Comparison of ENCODE assay signal across 2 cellular contexts in genomic region chr22:26748845-26749244, GRCh38.
TF ChIP-seq lines count a peak whose summit lies in the region.

No MANE protein-coding gene starts in this region.

TF ChIP-seq in IMR-90, 13 proteins besides CTCF, POLR2A, EP300 and RAD21:
- TF ChIP-seq ELK1 (IDR thresholded peaks at IDR 0.05; ENCODE audit: borderline replicate concordance, low read depth, low read length) (no peak), RCOR1 (IDR thresholded peaks at IDR 0.05; ENCODE audit: insufficient replicate concordance, low read length) (no peak), CEBPB (IDR thresholded peaks at IDR 0.05; ENCODE audit: low read depth, low read length) (no peak), MAFK (IDR thresholded peaks at IDR 0.05; ENCODE audit: low read depth, low read length) (no peak), CHD1 (IDR thresholded peaks at IDR 0.05; ENCODE audit: low read depth, low read length) (no peak), RFX5 (IDR thresholded peaks at IDR 0.05; ENCODE audit: low read depth, low read length) (no peak), BHLHE40 (IDR thresholded peaks at IDR 0.05; ENCODE audit: low read depth, low read length) (no peak), FOS (IDR thresholded peaks at IDR 0.05; ENCODE audit: low read depth, low read length) (no peak), NFE2L2 (IDR thresholded peaks at IDR 0.05; ENCODE audit: low read depth, low read length) (no peak), USF2 (IDR thresholded peaks at IDR 0.05; ENCODE audit: low read depth, low read length) (no peak), MAZ (IDR thresholded peaks at IDR 0.05; ENCODE audit: borderline replicate concordance, low read depth, low read length) (no peak), MXI1 (IDR thresholded peaks at IDR 0.05; ENCODE audit: borderline replicate concordance, low read depth, low read length) (no peak), SMC3 (IDR thresholded peaks at IDR 0.05; ENCODE audit: low read depth, low read length) (no peak)

TF ChIP-seq in H1, 55 proteins besides CTCF, POLR2A, EP300 and RAD21:
- TF ChIP-seq CHD2 (IDR thresholded peaks at IDR 0.05; ENCODE audit: low read length) (no peak), YY1 (IDR thresholded peaks at IDR 0.05; ENCODE audit: low read depth, low read length) (no peak), CBX5 (IDR thresholded peaks at IDR 0.05; ENCODE audit: low read depth, low read length) (no peak), RXRA (IDR thresholded peaks at IDR 0.05; ENCODE audit: insufficient read depth, low read depth, low read length) (no peak), POU5F1 (IDR thresholded peaks at IDR 0.05; ENCODE audit: low read depth, low read length) (no peak), SP2 (IDR thresholded peaks at IDR 0.05; ENCODE audit: low read length) (no peak), RBBP5 (IDR thresholded peaks at IDR 0.05; ENCODE audit: borderline replicate concordance, low read depth, low read length) (no peak), JUND (IDR thresholded peaks at IDR 0.05; ENCODE audit: low read length) (no peak)
